In genomic region chr1:83398125-83398524, GRCh38 we compare ENCODE assay signal across 8 cellular contexts.
A peak's percentile ranks its signal among the peaks of the same experiment; 100 is the strongest.
DNase-seq lines count a peak whose midpoint lies in the region; ATAC-seq, FAIRE-seq and TF ChIP-seq lines count a peak whose summit lies in the region.
"Not testable (repeated sequence)": the region's sequence is repeated elsewhere in the genome, so short reads cannot be mapped to it uniquely, and the experiment has no call there.

No MANE protein-coding gene starts in this region.

- not testable (repeated sequence) for H3K56ac ChIP-seq in mesendoderm (ENCODE audit: low read length)

- H4K5ac ChIP-seq in mesendoderm (ENCODE audit: low read length), result not testable (repeated sequence)

- H3K36me3 ChIP-seq in mesendoderm (ENCODE audit: control insufficient read depth, insufficient read depth, low read length), result not testable (repeated sequence)

- H3K4me3 ChIP-seq in A549; mesendoderm (ENCODE audit: low read length): not testable (repeated sequence)

- H4K8ac ChIP-seq in mesendoderm (ENCODE audit: low read depth, low read length), result not testable (repeated sequence)

- not testable (repeated sequence) for H2BK15ac ChIP-seq in mesendoderm (replicated peaks; ENCODE audit: low read depth)

- not testable (repeated sequence) for TF ChIP-seq RAD21 in A549 (conservative IDR thresholded peaks at IDR 0.05 in 1 of 2, IDR thresholded peaks at IDR 0.05 in 1 of 2)

- H3K27ac ChIP-seq in A549; mesendoderm (ENCODE audit: low read depth, low read length): not testable (repeated sequence)

- H3K4me1 ChIP-seq in A549; mesendoderm (ENCODE audit: control insufficient read depth, low read depth, low read length): not testable (repeated sequence)

- TF ChIP-seq POLR2A in A549 (IDR thresholded peaks at IDR 0.05; ENCODE audit: low read length); GM12892 (IDR thresholded peaks at IDR 0.05; ENCODE audit: low read depth, low read length): not testable (repeated sequence)

- H3K9ac ChIP-seq in mesendoderm (ENCODE audit: low read length), result not testable (repeated sequence)

- not testable (repeated sequence) for ATAC-seq in A549
- ATAC-seq in GM19351 (IDR thresholded peaks at IDR 0.05; ENCODE audit: unreplicated experiment), result peak; percentile 49
- peak; percentile 63 for ATAC-seq in HG03565 (IDR thresholded peaks at IDR 0.05; ENCODE audit: unreplicated experiment)

- not testable (repeated sequence) for H3K27me3 ChIP-seq in mesendoderm (ENCODE audit: insufficient read depth, low read length, poor library complexity)

- not testable (repeated sequence) for H3K79me1 ChIP-seq in mesendoderm (ENCODE audit: low read length)

- H3K9me3 ChIP-seq in A549, result not testable (repeated sequence)

- not testable (repeated sequence) for H2BK5ac ChIP-seq in mesendoderm (ENCODE audit: low read length)

- not testable (repeated sequence) for TF ChIP-seq EP300 in A549 (IDR thresholded peaks at IDR 0.05)

- DNase-seq in A549 (ENCODE audit: low read depth in 1 of 2, low spot score in 1 of 2); GM12892 (ENCODE audit: insufficient read length): not testable (repeated sequence)
- DNase-seq in NCI-H2081 treated with DMSO at 0.1 percent for 48 hours (lab: John Stamatoyannopoulos, UW) (peak; percentile 11), NCI-H748 treated with DMSO at 0.1 percent for 48 hours (lab: John Stamatoyannopoulos, UW) (peak; percentile 54), mesendoderm (peak; percentile 1)

- not testable (repeated sequence) for H3K4ac ChIP-seq in mesendoderm (ENCODE audit: low read depth, low read length)

- H2AK5ac ChIP-seq in mesendoderm (ENCODE audit: low read length), result not testable (repeated sequence)

- H3K79me2 ChIP-seq in mesendoderm (ENCODE audit: control insufficient read depth, insufficient read depth, low read length), result not testable (repeated sequence)

- not testable (repeated sequence) for H3K4me2 ChIP-seq in A549; mesendoderm (ENCODE audit: low read length)

- FAIRE-seq in A549 (lab: Jason Lieb, UNC) (peak; percentile 65), GM12892 (lab: Jason Lieb, UNC) (peak; percentile 78), colon (lab: Jason Lieb, UNC) (peak; percentile 5)

- TF ChIP-seq CTCF in A549 (IDR thresholded peaks at IDR 0.05), result not testable (repeated sequence)

- CTCF ChIA-PET in A549 (lab: Yijun Ruan, JAX), result not testable (repeated sequence)

- H2BK120ac ChIP-seq in mesendoderm (ENCODE audit: low read depth, low read length), result not testable (repeated sequence)

- H3K23ac ChIP-seq in mesendoderm (ENCODE audit: low read length), result not testable (repeated sequence)

- H3K18ac ChIP-seq in mesendoderm (ENCODE audit: low read length), result not testable (repeated sequence)

- POLR2A ChIA-PET in A549 (lab: Yijun Ruan, JAX), result not testable (repeated sequence)
